In the genomic region with DNA sequence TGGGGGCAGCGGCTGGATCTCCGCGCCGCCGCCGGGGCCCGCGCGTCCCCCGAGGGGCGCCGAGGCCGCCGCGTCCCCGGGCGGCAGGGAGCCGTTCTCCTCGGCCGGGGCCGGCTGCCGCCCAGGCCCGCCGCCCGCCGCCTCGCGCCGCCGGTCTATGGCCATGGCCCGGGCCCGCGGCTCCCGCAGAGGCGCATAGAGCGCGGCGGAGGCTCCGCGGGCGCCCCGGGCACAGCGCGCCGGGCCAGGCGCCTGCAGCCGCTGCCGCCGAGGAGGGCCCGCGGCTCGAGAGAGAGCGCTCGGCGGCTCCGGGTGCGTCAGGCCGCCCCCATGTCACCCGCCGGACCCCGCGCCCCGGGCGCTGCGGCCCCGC, we compare ENCODE assay signal across 8 cellular contexts. TPM values are rescaled to one million over a fixed set of nuclear protein-coding genes. Genes with fewer than 3 reads are reported as not detected.
DNase-seq lines count a peak whose midpoint lies in the region; TF ChIP-seq lines count a peak whose summit lies in the region.

No MANE protein-coding gene starts in this region.

- DNase-seq in stimulated activated CD4-positive, alpha-beta T cell treated with anti-CD3 and anti-CD28 coated beads, Interleukin-4, amount 100 ng/mL, for 1 hour = peak; percentile 10
- no peak for DNase-seq in stimulated activated CD4-positive, alpha-beta T cell treated with anti-CD3 and anti-CD28 coated beads, Interleukin-1b, Interleukin-23, amount 100 ng/mL, for 48 hours
- DNase-seq in RWPE1 (ENCODE audit: low spot score) (no peak), NCI-H1048 (lab: John Stamatoyannopoulos, UW) (no peak), putamen (ENCODE audit: low spot score) (no peak)
- DNase-seq in activated CD4-positive, alpha-beta T cell treated with anti-CD3 and anti-CD28 coated beads for 4 hours = no peak

- peaks cover 37% of the 10 kb centered on the region for H3K4me1 ChIP-seq in iPS-18a (ENCODE audit: control insufficient read depth, low read depth, low read length)

- TF ChIP-seq CTCF in RWPE1 (conservative IDR thresholded peaks at IDR 0.05; ENCODE audit: low read depth) = no peak

- H3K4me3 ChIP-seq in iPS-18a (ENCODE audit: low read length) = peak overlapping the region; percentile 69

- no peak overlapping the region for H3K9ac ChIP-seq in iPS-18a (ENCODE audit: low read length)

- no peaks in the 10 kb centered on the region for H3K36me3 ChIP-seq in iPS-18a (ENCODE audit: control insufficient read depth, low read depth, low read length)

- CTCF ChIA-PET in RWPE1 (lab: Yijun Ruan, JAX) = interaction anchor here (0.6 to 1.0 kb wide), 4 partner anchors 9 to 1792 kb away, joined by 3 read pairs; no protein-coding TSS in a partner anchor

- POLR2A ChIA-PET in RWPE1 (lab: Yijun Ruan, JAX; ENCODE audit: low non-redundant PET) = no interaction called here

- H3K9me3 ChIP-seq in iPS-18a (ENCODE audit: control insufficient read depth, low read depth, low read length) = no peaks in the 10 kb centered on the region

- peaks cover 46% of the 10 kb centered on the region for H3K27me3 ChIP-seq in iPS-18a (ENCODE audit: control insufficient read depth, insufficient read depth, low read length)

- H3K27ac ChIP-seq in RWPE1 (peak overlapping the region; percentile 85), iPS-18a (ENCODE audit: low read length) (no peak overlapping the region), temporal lobe (ENCODE audit: low read depth, low read length) (peak overlapping the region; percentile 81)

RNA-seq across cellular contexts. Expression of a gene that starts 0.5 kb away (rescaled TPM):
- total RNA-seq in temporal lobe = 30.2 TPM
